Comparison of ENCODE assay signal across 4 cellular contexts in genomic region chr7:101758519-101758918, GRCh38.
TF ChIP-seq lines count a peak whose summit lies in the region.

No MANE protein-coding gene starts in this region.

TF ChIP-seq in HEK293, 187 proteins besides CTCF, POLR2A, EP300 and RAD21:
- TF ChIP-seq ZNF121 (tag by site-specific recombination; IDR thresholded peaks at IDR 0.05): peak; percentile 97

TF ChIP-seq in WTC11, 78 proteins besides CTCF, POLR2A, EP300 and RAD21:
- TF ChIP-seq GTF2I (CRISPR knock-in tag; conservative IDR thresholded peaks at IDR 0.05): peak; percentile 13; the same call in 1 of the 2 replicates
- TF ChIP-seq ZNF121 (CRISPR knock-in tag; IDR thresholded peaks at IDR 0.05): peak; percentile 65; the same call in 1 of the 2 replicates

TF ChIP-seq in K562, 482 proteins besides CTCF, POLR2A, EP300 and RAD21:
- peak; percentile 54 for TF ChIP-seq RBM25 (IDR thresholded peaks at IDR 0.05; ENCODE audit: low read depth, low read length, severe bottlenecking)
- peak; percentile 99 for TF ChIP-seq ZNF121 (CRISPR knock-in tag; conservative IDR thresholded peaks at IDR 0.05)
- peak; percentile 76 for TF ChIP-seq BCOR (IDR thresholded peaks at IDR 0.05)
- 0 out of 4 replicates have a peak, but pooled peaks of 1 of the 2 experiments have one; percentile 25 for TF ChIP-seq KDM1A (IDR thresholded peaks at IDR 0.05)

TF ChIP-seq in HepG2, 621 proteins besides CTCF, POLR2A, EP300 and RAD21:
- peak; percentile 65 for TF ChIP-seq ZNF121 (CRISPR knock-in tag; IDR thresholded peaks at IDR 0.05)
